Comparison of ENCODE assay signal across 12 cellular contexts in genomic region chr1:158329807-158330206, GRCh38. TPM values are rescaled to one million over a fixed set of nuclear protein-coding genes. Genes with fewer than 3 reads are reported as not detected.
DNase-seq lines count a peak whose midpoint lies in the region; ATAC-seq and TF ChIP-seq lines count a peak whose summit lies in the region.
"Had no signal": no experiment of that assay in that cellular context is flagged by ENCODE, and none has a peak within 500 bp of the region (broad histone marks: within the 10 kb centered on the region; RNA-seq: fewer than 3 reads in every experiment).

No MANE protein-coding gene starts in this region.

- ATAC-seq in WTC11 (peak; percentile 76), naive B cell (ENCODE audit: low read depth in 2 of 2) (peak in 1 of 2 donors; percentile 51), GM21367 (IDR thresholded peaks at IDR 0.05; ENCODE audit: unreplicated experiment) (no peak), esophagus mucosa (no peak)

- no peaks in the 10 kb centered on the region for H3K79me2 ChIP-seq in KMS-11 (ENCODE audit: insufficient read depth, low read depth)

- H4K20me1 ChIP-seq in KMS-11 (ENCODE audit: insufficient read depth) = no peaks in the 10 kb centered on the region
- H4K20me1 ChIP-seq: BLaER1 had no signal

- no peak overlapping the region for H3K4me3 ChIP-seq in KMS-11 (IDR thresholded peaks at IDR 0.05; ENCODE audit: insufficient read depth, low read depth, low read length)
- H3K4me3 ChIP-seq: BLaER1, upper lobe of left lung had no signal

- POLR2A ChIA-PET in WTC11 (lab: Charles Lee) = no interaction called here

- peak; percentile 76 for TF ChIP-seq CTCF in KMS-11 (conservative IDR thresholded peaks at IDR 0.05; ENCODE audit: low read depth, low read length)
- no peak for TF ChIP-seq CTCF in WTC11 (IDR thresholded peaks at IDR 0.05)

- H3K4me2 ChIP-seq in KMS-11 = no peak overlapping the region
- H3K4me2 ChIP-seq: BLaER1 had no signal

- H3K27ac Mint-ChIP-seq in WTC11 (no peak overlapping the region), naive B cell (no peak overlapping the region)
- H3K27ac Mint-ChIP-seq: nephron had no signal

- H3K36me3 Mint-ChIP-seq in WTC11 (no peaks in the 10 kb centered on the region), naive B cell (no peaks in the 10 kb centered on the region)

- CTCF ChIA-PET in WTC11 (lab: Charles Lee) = interaction anchor here (0.6 to 2.0 kb wide), 14 partner anchors 9 to 786 kb away, joined by 3 to 48 read pairs (median 5); no protein-coding TSS in a partner anchor

- no peaks in the 10 kb centered on the region for H3K27me3 Mint-ChIP-seq in WTC11 (ENCODE audit: low read depth)
- no peaks in the 10 kb centered on the region for H3K27me3 Mint-ChIP-seq in naive B cell

- H3K9me3 Mint-ChIP-seq in WTC11 = no peaks in the 10 kb centered on the region
- H3K9me3 Mint-ChIP-seq in naive B cell = no peaks in the 10 kb centered on the region
- H3K9me3 Mint-ChIP-seq: nephron had no signal

- H3K4me1 Mint-ChIP-seq in WTC11 (no peaks in the 10 kb centered on the region), naive B cell (peaks cover 20 to 33% (median 21%) of the 10 kb centered on the region in 3 donors)
- H3K4me1 Mint-ChIP-seq: nephron had no signal

- H3K9ac ChIP-seq in KMS-11 = no peak overlapping the region
- H3K9ac ChIP-seq: BLaER1 had no signal

- no peaks in the 10 kb centered on the region for H3K27me3 ChIP-seq in KMS-11 (ENCODE audit: insufficient read depth, low read depth)
- H3K27me3 ChIP-seq: BLaER1, upper lobe of left lung had no signal

- peaks cover 16% of the 10 kb centered on the region for H3K4me1 ChIP-seq in KMS-11 (ENCODE audit: low read depth, poor library complexity, severe bottlenecking)
- H3K4me1 ChIP-seq: upper lobe of left lung had no signal

- DNase-seq in activated CD4-positive, alpha-beta T cell treated with anti-CD3 and anti-CD28 coated beads for 48 hours = peak; percentile 17
- DNase-seq in activated CD4-positive, alpha-beta T cell treated with anti-CD3 and anti-CD28 coated beads for 1 hour = no peak
- DNase-seq in WTC11 (ENCODE audit: low spot score) = peak; percentile 19
- peak; percentile 25 for DNase-seq in naive B cell
- DNase-seq in NCI-H146 (lab: John Stamatoyannopoulos, UW) = no peak
- DNase-seq: amygdala had no signal

- H3K27ac ChIP-seq in KMS-11 = no peak overlapping the region
- H3K27ac ChIP-seq: upper lobe of left lung had no signal

- H3K36me3 ChIP-seq in KMS-11 (ENCODE audit: insufficient read depth) = no peaks in the 10 kb centered on the region
- H3K36me3 ChIP-seq: BLaER1, upper lobe of left lung had no signal

- H2AFZ ChIP-seq in KMS-11 (ENCODE audit: low read depth) = no peak overlapping the region

- H3K4me3 Mint-ChIP-seq in WTC11 (no peak overlapping the region), naive B cell (no peak overlapping the region)
- H3K4me3 Mint-ChIP-seq: nephron had no signal

TF ChIP-seq in WTC11, 78 proteins besides CTCF, POLR2A, EP300 and RAD21:
- no peak for TF ChIP-seq ZNF423 (CRISPR knock-in tag; IDR thresholded peaks at IDR 0.05)
- no peak for TF ChIP-seq E2F1 (CRISPR knock-in tag; IDR thresholded peaks at IDR 0.05)
- TF ChIP-seq ZNF396 (CRISPR knock-in tag; IDR thresholded peaks at IDR 0.05; ENCODE audit: borderline replicate concordance) = no peak
- TF ChIP-seq TEAD4 (CRISPR knock-in tag; IDR thresholded peaks at IDR 0.05) = no peak
- no peak for TF ChIP-seq CREB1 (CRISPR knock-in tag; IDR thresholded peaks at IDR 0.05)
- no peak for TF ChIP-seq NFYB (CRISPR knock-in tag; conservative IDR thresholded peaks at IDR 0.05; ENCODE audit: low read depth)
- TF ChIP-seq GRHL2 (CRISPR knock-in tag; IDR thresholded peaks at IDR 0.05; ENCODE audit: insufficient replicate concordance, severe bottlenecking) = no peak
- no peak for TF ChIP-seq CBFB (CRISPR knock-in tag; IDR thresholded peaks at IDR 0.05; ENCODE audit: low read depth)
- TF ChIP-seq ZNF281 (CRISPR knock-in tag; IDR thresholded peaks at IDR 0.05) = no peak
- no peak for TF ChIP-seq JAZF1 (CRISPR knock-in tag; IDR thresholded peaks at IDR 0.05)
- no peak for TF ChIP-seq SOX15 (CRISPR knock-in tag; IDR thresholded peaks at IDR 0.05)
- TF ChIP-seq HMGXB4 (CRISPR knock-in tag; IDR thresholded peaks at IDR 0.05) = no peak
- no peak for TF ChIP-seq GTF2I (CRISPR knock-in tag; conservative IDR thresholded peaks at IDR 0.05)
- no peak for TF ChIP-seq FOXJ3 (CRISPR knock-in tag; IDR thresholded peaks at IDR 0.05; ENCODE audit: borderline replicate concordance)
- TF ChIP-seq ZNF263 (CRISPR knock-in tag; IDR thresholded peaks at IDR 0.05; ENCODE audit: low read depth) = no peak

RNA-seq across cellular contexts. Expression of gene CD1B, which starts 1.5 kb away (rescaled TPM):
- not detected in 3 replicates for total RNA-seq in WTC11 (2021)
- not detected for polyA plus RNA-seq in naive B cell (ENCODE audit: low read depth in 6 of 6)
- total RNA-seq in esophagus mucosa = not detected

RNA-seq across cellular contexts. Expression of gene CD1E, which starts 23.9 kb away (rescaled TPM):
- total RNA-seq in WTC11 (2021) (not detected in 3 replicates), esophagus mucosa (not detected)
- not detected for polyA plus RNA-seq in naive B cell (ENCODE audit: low read depth in 6 of 6)

RNA-seq across cellular contexts. Expression of gene CD1C, which starts 40.1 kb away (rescaled TPM):
- total RNA-seq in WTC11 (2021) (not detected in 3 replicates), esophagus mucosa (0.32 TPM)
- 100 to 1,000 TPM in 5 of 6 donors, 10 to 100 TPM in 1; 58.4 to 396 (median 159) TPM for polyA plus RNA-seq in naive B cell (ENCODE audit: low read depth in 6 of 6)

Comparison
In these comparisons a context has a peak if more than half of its experiments do, and no peak if none do; other contexts are left out.
1. DNase-seq: peak in activated CD4-positive, alpha-beta T cell treated with anti-CD3 and anti-CD28 coated beads for 48 hours (single experiment), WTC11 (single experiment) and naive B cell (single experiment); none in activated CD4-positive, alpha-beta T cell treated with anti-CD3 and anti-CD28 coated beads for 1 hour (single experiment) and NCI-H146 (single experiment).